In the genomic region with DNA sequence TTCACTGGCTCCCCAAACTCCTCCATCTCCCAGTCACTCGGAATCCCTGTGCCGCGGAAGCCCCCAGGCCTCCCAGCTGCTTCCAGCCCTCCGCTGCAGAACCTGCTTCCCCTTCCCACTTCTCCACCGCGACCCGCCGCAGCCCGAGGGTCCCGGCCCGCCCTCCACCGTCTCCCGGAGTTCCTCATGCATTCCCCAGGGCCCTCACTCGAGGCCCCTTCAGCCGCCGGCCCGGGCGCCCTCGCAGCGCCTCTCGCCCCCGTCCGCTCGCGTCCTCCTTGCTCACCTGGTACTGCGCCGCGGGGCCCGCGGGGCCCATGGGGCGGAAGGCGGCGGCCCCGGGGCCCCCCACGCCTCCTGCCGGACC, we compare ENCODE assay signal across 8 cellular contexts. TPM values are rescaled to one million over a fixed set of nuclear protein-coding genes. Genes with fewer than 3 reads are reported as not detected.
DNase-seq lines count a peak whose midpoint lies in the region; ATAC-seq, FAIRE-seq and TF ChIP-seq lines count a peak whose summit lies in the region.

No MANE protein-coding gene starts in this region.

- H3K4ac ChIP-seq in mesendoderm (ENCODE audit: low read depth, low read length) = peak overlapping the region; percentile 87

- peaks cover 40% of the 10 kb centered on the region for H4K20me1 ChIP-seq in Loucy (ENCODE audit: insufficient read depth, low read length, poor library complexity, severe bottlenecking)

- TF ChIP-seq CTCF in GM12865 (IDR thresholded peaks at IDR 0.05; ENCODE audit: insufficient read depth, low read depth, low read length, missing control alignments) = no peak
- no peak for TF ChIP-seq CTCF in Loucy (conservative IDR thresholded peaks at IDR 0.05; ENCODE audit: low read length)
- TF ChIP-seq CTCF in bronchial epithelial cell (IDR thresholded peaks at IDR 0.05; ENCODE audit: insufficient read depth, low read length, severe bottlenecking) = no peak
- TF ChIP-seq CTCF in upper lobe of right lung (IDR thresholded peaks at IDR 0.05) = no peak

- H3K4me2 ChIP-seq in Loucy (ENCODE audit: low read depth, low read length, poor library complexity, severe bottlenecking) (peak overlapping the region; percentile 85), mesendoderm (ENCODE audit: low read length) (peak overlapping the region; percentile 90)

- no peak overlapping the region for H2BK120ac ChIP-seq in mesendoderm (ENCODE audit: low read depth, low read length)

- no peak overlapping the region for H2AK5ac ChIP-seq in mesendoderm (ENCODE audit: low read length)

- no peaks in the 10 kb centered on the region for H3K27me3 ChIP-seq in Loucy (ENCODE audit: insufficient read depth, low read length, poor library complexity, severe bottlenecking)
- no peaks in the 10 kb centered on the region for H3K27me3 ChIP-seq in bronchial epithelial cell (ENCODE audit: control insufficient read depth, insufficient read depth, low read length)
- H3K27me3 ChIP-seq in mesendoderm (ENCODE audit: insufficient read depth, low read length, poor library complexity) = no peaks in the 10 kb centered on the region
- no peaks in the 10 kb centered on the region for H3K27me3 ChIP-seq in upper lobe of right lung

- H2BK5ac ChIP-seq in mesendoderm (ENCODE audit: low read length) = no peak overlapping the region

- intact Hi-C loops in upper lobe of right lung (cut with DNase I) = no loop called here

- H3K56ac ChIP-seq in mesendoderm (ENCODE audit: low read length) = peak overlapping the region; percentile 93

- peaks cover under 1% of the 10 kb centered on the region; the same call in 1 of the 2 replicates for H3K36me3 ChIP-seq in Loucy (ENCODE audit: insufficient read depth, low read length)
- H3K36me3 ChIP-seq in bronchial epithelial cell (ENCODE audit: control insufficient read depth, insufficient read depth, low read length) = peaks cover 4% of the 10 kb centered on the region
- no peaks in the 10 kb centered on the region for H3K36me3 ChIP-seq in mesendoderm (ENCODE audit: control insufficient read depth, insufficient read depth, low read length)
- peaks cover 4% of the 10 kb centered on the region for H3K36me3 ChIP-seq in upper lobe of right lung

- no peaks in the 10 kb centered on the region for H3K9me2 ChIP-seq in Loucy (replicated peaks; ENCODE audit: low read depth, low read length)

- peak; percentile 23 for ATAC-seq in GM21576 (IDR thresholded peaks at IDR 0.05; ENCODE audit: unreplicated experiment)
- no peak for ATAC-seq in upper lobe of right lung

- H4K8ac ChIP-seq in mesendoderm (ENCODE audit: low read depth, low read length) = no peak overlapping the region

- H2AFZ ChIP-seq in Loucy (ENCODE audit: low read length) = peak overlapping the region; percentile 20; the same call in 1 of the 2 replicates

- peak overlapping the region; percentile 97 for H3K9ac ChIP-seq in Loucy (ENCODE audit: low read depth, low read length, poor library complexity, severe bottlenecking)
- H3K9ac ChIP-seq in mesendoderm (ENCODE audit: low read length) = peak overlapping the region; percentile 96

- peak overlapping the region; percentile 78 for H3K4me3 ChIP-seq in GM12865 (ENCODE audit: low read depth, low read length)
- peak overlapping the region; percentile 89 for H3K4me3 ChIP-seq in Loucy (ENCODE audit: low read length, poor library complexity, severe bottlenecking)
- H3K4me3 ChIP-seq in bronchial epithelial cell (ENCODE audit: low read depth, low read length) = peak overlapping the region; percentile 90
- H3K4me3 ChIP-seq in mesendoderm (ENCODE audit: low read length) = peak overlapping the region; percentile 93
- H3K4me3 ChIP-seq in upper lobe of right lung = peak overlapping the region; percentile 88

- H3K9me3 ChIP-seq in Loucy (ENCODE audit: insufficient read depth, low read depth, low read length) (no peaks in the 10 kb centered on the region), upper lobe of right lung (no peaks in the 10 kb centered on the region)

- peaks cover 10% of the 10 kb centered on the region for H3F3A ChIP-seq in Loucy (ENCODE audit: low read depth)

- DNase-seq in GM12865 (ENCODE audit: low read depth) = no peak
- DNase-seq in bronchial epithelial cell (ENCODE audit: low read depth) = no peak
- peak; percentile 51 for DNase-seq in mesendoderm
- peak; percentile 81 for DNase-seq in upper lobe of right lung
- no peak for DNase-seq in NCI-H2196 treated with DMSO at 0.1 percent for 48 hours (lab: John Stamatoyannopoulos, UW; ENCODE audit: unreplicated experiment)
- DNase-seq in activated CD4-positive, alpha-beta T cell treated with anti-CD3 and anti-CD28 coated beads for 1 hour = no peak

- H3K23ac ChIP-seq in mesendoderm (ENCODE audit: low read length) = peak overlapping the region; percentile 66

- H3K79me1 ChIP-seq in mesendoderm (ENCODE audit: low read length) = peaks cover 26% of the 10 kb centered on the region

- peak overlapping the region; percentile 94 for H3K27ac ChIP-seq in mesendoderm (ENCODE audit: low read depth, low read length)
- peak overlapping the region; percentile 94 for H3K27ac ChIP-seq in upper lobe of right lung

- H3K79me2 ChIP-seq in Loucy (ENCODE audit: insufficient read depth, low read length) (peaks cover 55% of the 10 kb centered on the region), mesendoderm (ENCODE audit: control insufficient read depth, insufficient read depth, low read length) (peaks cover 36% of the 10 kb centered on the region)

- no peak overlapping the region for H2BK15ac ChIP-seq in mesendoderm (replicated peaks; ENCODE audit: low read depth)

- no CpG with 5 or more reads among the region's 36 CpGs for WGBS in mesendoderm (ENCODE audit: extremely low coverage, insufficient coverage, low lambda C conversion rate)

- H3K4me1 ChIP-seq in Loucy (ENCODE audit: insufficient read depth, low read length, poor library complexity, severe bottlenecking) (peaks cover 46% of the 10 kb centered on the region), mesendoderm (ENCODE audit: control insufficient read depth, low read depth, low read length) (peaks cover 10% of the 10 kb centered on the region), upper lobe of right lung (peaks cover 42% of the 10 kb centered on the region)

- FAIRE-seq in bronchial epithelial cell (lab: Jason Lieb, UNC) = no peak

- H3K18ac ChIP-seq in mesendoderm (ENCODE audit: low read length) = peak overlapping the region; percentile 98

- H4K5ac ChIP-seq in mesendoderm (ENCODE audit: low read length) = no peak overlapping the region

RNA-seq across cellular contexts. Expression of a gene that starts 0.3 kb away (rescaled TPM):
- 98.5 and 112 TPM in 2 replicates for total RNA-seq in bronchial epithelial cell
- polyA plus RNA-seq in mesendoderm (2013, experiment 1 of 2) = 39.6 TPM
- polyA plus RNA-seq in mesendoderm (2013, experiment 2 of 2) = 40.6 TPM
- total RNA-seq in upper lobe of right lung = 74.6 TPM

RNA-seq across cellular contexts. Expression of a gene that starts 14.7 kb away (rescaled TPM):
- total RNA-seq in bronchial epithelial cell = 43.4 and 53.1 TPM in 2 replicates
- 52.0 TPM for polyA plus RNA-seq in mesendoderm (2013, experiment 1 of 2)
- polyA plus RNA-seq in mesendoderm (2013, experiment 2 of 2) = 50.6 TPM
- total RNA-seq in upper lobe of right lung = 39.4 TPM

RNA-seq across cellular contexts. Expression of a gene that starts 14.9 kb away (rescaled TPM):
- total RNA-seq in bronchial epithelial cell = 50.5 and 64.0 TPM in 2 replicates
- 119 TPM for polyA plus RNA-seq in mesendoderm (2013, experiment 1 of 2)
- polyA plus RNA-seq in mesendoderm (2013, experiment 2 of 2) = 121 TPM
- total RNA-seq in upper lobe of right lung = 105 TPM

RNA-seq across cellular contexts. Expression of a gene that starts 31.3 kb away (rescaled TPM):
- total RNA-seq in bronchial epithelial cell = not detected in 2 replicates
- polyA plus RNA-seq in mesendoderm (2013, experiment 1 of 2) = 1.3 TPM
- polyA plus RNA-seq in mesendoderm (2013, experiment 2 of 2) = 1.7 TPM
- total RNA-seq in upper lobe of right lung = not detected

RNA-seq across cellular contexts. Expression of a gene that starts 39.6 kb away (rescaled TPM):
- not detected in 2 replicates for total RNA-seq in bronchial epithelial cell
- polyA plus RNA-seq in mesendoderm (2013, experiment 1 of 2) = 1.4 TPM
- polyA plus RNA-seq in mesendoderm (2013, experiment 2 of 2) = 1.6 TPM
- total RNA-seq in upper lobe of right lung = not detected

Comparison
In these comparisons a context has a peak if more than half of its experiments do, and no peak if none do; other contexts are left out.
1. DNase-seq: peak in mesendoderm (single experiment) and upper lobe of right lung (single experiment); none in GM12865 (single experiment), bronchial epithelial cell (single experiment), NCI-H2196 treated with DMSO at 0.1 percent for 48 hours (single experiment) and activated CD4-positive, alpha-beta T cell treated with anti-CD3 and anti-CD28 coated beads for 1 hour (single experiment).
2. Peak in every context shown above with its lines, with median percentiles within 50 percentile points of each other: H3K4me3 ChIP-seq.